In genomic region chr13:44314160-44314559, GRCh38 we compare ENCODE assay signal across 2 cellular contexts. TPM values are rescaled to one million over a fixed set of nuclear protein-coding genes. Genes with fewer than 3 reads are reported as not detected.
"Had no signal": no experiment of that assay in that cellular context is flagged by ENCODE, and none has a peak within 500 bp of the region (broad histone marks: within the 10 kb centered on the region; RNA-seq: fewer than 3 reads in every experiment).

No MANE protein-coding gene starts in this region.

RNA-seq across cellular contexts. Expression of gene SERP2, which starts 59.5 kb away (rescaled TPM):
- total RNA-seq: activated CD4-positive, alpha-beta memory T cell treated with anti-CD3 and anti-CD28 coated beads, Interleukin-2, amount 10 ng/mL, durations not matched to agents 7 days and 5 days; activated CD8-positive, alpha-beta memory T cell treated with anti-CD3 and anti-CD28 coated beads, Interleukin-2, amount 10 ng/mL, durations not matched to agents 7 days and 5 days had no signal
